17 cellular contexts compared by ENCODE assay signal in the genomic region with DNA sequence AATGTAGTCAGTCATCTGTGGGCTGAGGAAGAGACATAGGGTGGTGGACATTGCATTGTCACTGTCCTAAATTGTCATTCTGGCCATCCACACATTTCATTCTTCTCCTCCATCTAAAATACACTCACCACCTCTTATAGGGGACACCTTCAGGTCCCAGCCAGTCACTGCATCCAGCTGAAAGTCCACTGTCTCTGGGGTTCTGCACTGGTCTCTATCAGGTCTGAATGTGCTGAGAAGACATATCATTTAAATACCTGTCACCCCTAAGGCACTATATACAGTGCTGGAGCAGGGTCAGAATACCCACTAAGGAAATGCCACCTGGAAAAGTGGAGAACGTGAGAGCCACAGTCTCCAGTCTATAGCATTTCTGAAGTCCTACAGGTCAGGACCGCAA. TPM values are rescaled to one million over a fixed set of nuclear protein-coding genes. Genes with fewer than 3 reads are reported as not detected.
"Had no signal": no experiment of that assay in that cellular context is flagged by ENCODE, and none has a peak within 500 bp of the region (broad histone marks: within the 10 kb centered on the region; RNA-seq: fewer than 3 reads in every experiment).

No MANE protein-coding gene starts in this region.

- DNase-seq: activated CD4-positive, alpha-beta T cell treated with anti-CD3 and anti-CD28 coated beads for 36 hours; activated naive CD4-positive, alpha-beta T cell treated with anti-CD3 and anti-CD28 coated beads, Interleukin-2, amount 50 U/mL, for 16 hours; activated T-cell treated with anti-CD3 and anti-CD28 coated beads for 4 hours; body of pancreas; dorsolateral prefrontal cortex; glutamatergic neuron; left colon; mucosa of descending colon; natural killer cell; sigmoid colon; stimulated activated CD4-positive, alpha-beta T cell treated with anti-CD3 and anti-CD28 coated beads, Interleukin-2, amount 100 ng/mL, for 24 hours; stimulated activated naive CD4-positive, alpha-beta T cell treated with Interleukin-2 at 50 U/mL for 16 hours; upper lobe of left lung had no signal

- H3K36me3 Mint-ChIP-seq: natural killer cell had no signal

- FAIRE-seq: endometrium had no signal

- H3K27me3 Mint-ChIP-seq: activated CD4-positive, alpha-beta T cell treated with anti-CD3 and anti-CD28 coated beads for 36 hours had no signal

- H3K4me1 Mint-ChIP-seq: activated CD4-positive, alpha-beta T cell treated with anti-CD3 and anti-CD28 coated beads for 36 hours; natural killer cell had no signal

- H3K27ac Mint-ChIP-seq: activated CD4-positive, alpha-beta T cell treated with anti-CD3 and anti-CD28 coated beads for 36 hours; activated T-helper 2 cell treated with anti-CD3 and anti-CD28 coated beads, Interferon-gamma antibody, Interleukin-2, Interleukin-4, amounts not matched to agents 10 μg/mL and 5 μg/mL and 100 μg/mL, durations not matched to agents 14 hours and 24 hours and 36 hours; natural killer cell had no signal

- H3K9me3 Mint-ChIP-seq: activated T-helper 2 cell treated with anti-CD3 and anti-CD28 coated beads, Interferon-gamma antibody, Interleukin-2, Interleukin-4, amounts not matched to agents 10 μg/mL and 5 μg/mL and 100 μg/mL, durations not matched to agents 14 hours and 24 hours and 36 hours; natural killer cell had no signal

- H3K4me3 Mint-ChIP-seq: activated CD4-positive, alpha-beta T cell treated with anti-CD3 and anti-CD28 coated beads for 36 hours; natural killer cell had no signal

RNA-seq across cellular contexts. Expression of a gene that starts 29.6 kb away (rescaled TPM):
- total RNA-seq: fibroblast of villous mesenchyme, left colon, mucosa of descending colon, pulmonary artery endothelial cell had no signal
